9 cellular contexts compared by ENCODE assay signal in the genomic region with DNA sequence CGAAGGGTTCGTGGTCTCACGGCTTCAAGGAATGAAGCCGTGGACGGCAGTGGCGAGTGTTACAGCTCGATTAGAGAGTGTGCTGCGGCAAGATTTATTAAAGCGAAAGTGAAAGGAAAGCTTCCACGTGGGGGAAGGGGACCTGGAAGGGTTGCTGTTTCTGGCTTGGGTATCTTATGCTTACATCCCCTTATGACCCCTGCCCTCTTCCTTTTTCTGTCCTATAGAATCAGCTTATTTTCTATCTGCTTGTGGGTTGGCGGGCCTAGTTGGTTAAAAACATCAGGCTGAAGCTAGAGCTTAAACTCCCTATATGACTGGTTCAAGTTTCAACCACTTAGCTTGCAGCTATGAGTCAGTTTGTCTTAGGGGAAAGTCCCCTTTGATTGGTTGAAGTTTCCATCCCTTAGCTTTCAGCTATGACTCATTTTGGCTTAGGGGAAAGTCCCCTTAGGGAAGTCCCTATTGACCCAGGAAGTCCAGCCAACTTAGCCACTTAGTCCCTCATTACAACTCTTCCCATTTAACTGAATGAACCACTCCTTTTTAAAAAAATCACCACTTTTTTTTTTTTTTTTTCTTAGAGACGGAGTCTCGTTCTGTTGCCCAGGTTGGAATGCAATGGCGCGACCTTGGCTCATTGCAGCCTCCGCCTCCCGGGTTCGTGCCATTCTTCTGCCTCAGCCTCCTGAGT.
DNase-seq lines count a peak whose midpoint lies in the region; ATAC-seq and TF ChIP-seq lines count a peak whose summit lies in the region.
"Had no signal": no experiment of that assay in that cellular context is flagged by ENCODE, and none has a peak within 500 bp of the region (broad histone marks: within the 10 kb centered on the region; RNA-seq: fewer than 3 reads in every experiment).

No MANE protein-coding gene starts in this region.

- H3K4me3 Mint-ChIP-seq in immature natural killer cell: peak overlapping the region; percentile 60 to 99 (median 67)

- peak; percentile 83 for ATAC-seq in GM21360 (IDR thresholded peaks at IDR 0.05; ENCODE audit: unreplicated experiment)
- ATAC-seq in HG03558 (IDR thresholded peaks at IDR 0.05; ENCODE audit: extremely low read depth, unreplicated experiment): peak; percentile 75

- H3K27ac ChIP-seq in tibial artery: no peak overlapping the region

- H3K4me1 ChIP-seq in tibial artery: no peaks in the 10 kb centered on the region

- H3K9me3 ChIP-seq in tibial artery: no peaks in the 10 kb centered on the region

- no peaks in the 10 kb centered on the region for H3K36me3 ChIP-seq in tibial artery

- peak overlapping the region; percentile 32 to 99 (median 80) for H3K27ac Mint-ChIP-seq in immature natural killer cell

- intact Hi-C loops in tibial artery (cut with DNase I; ENCODE audit: low total_unique reads): no loop called here

- TF ChIP-seq CTCF in tibial artery (IDR thresholded peaks at IDR 0.05): no peak

- peaks cover 9 to 11% of the 10 kb centered on the region in 2 donors for H3K4me1 Mint-ChIP-seq in immature natural killer cell

- peaks cover 0 to 2% (median 1%) of the 10 kb centered on the region in 3 donors for H3K27me3 Mint-ChIP-seq in immature natural killer cell (ENCODE audit: low read depth in 3 of 3)

- peaks cover 0 to 15% (median 4%) of the 10 kb centered on the region in 3 donors for H3K36me3 Mint-ChIP-seq in immature natural killer cell

- peaks cover 0 to 19% (median 7%) of the 10 kb centered on the region in 6 donors for H3K9me3 Mint-ChIP-seq in immature natural killer cell

- DNase-seq in DMS53 (lab: John Stamatoyannopoulos, UW) (peak; percentile 76), immature natural killer cell (peak; percentile 14 to 79 (median 35)), tibial artery (no peak), NCI-H2107 (lab: John Stamatoyannopoulos, UW) (no peak), AG08396 (ENCODE audit: low spot score) (no peak)
- peak; percentile 43 for DNase-seq in activated CD4-positive, alpha-beta T cell treated with anti-CD3 and anti-CD28 coated beads for 48 hours

- H3K4me3 ChIP-seq in tibial artery: peak overlapping the region; percentile 2 to 4
- H3K4me3 ChIP-seq: lung had no signal

- no peaks in the 10 kb centered on the region for H3K27me3 ChIP-seq in tibial artery

Comparison
In these comparisons a context has a peak if more than half of its experiments do, and no peak if none do; other contexts are left out.
1. DNase-seq: peak in DMS53 (single experiment), activated CD4-positive, alpha-beta T cell treated with anti-CD3 and anti-CD28 coated beads for 48 hours (single experiment) and immature natural killer cell (3 of 3); none in tibial artery (0 of 2), NCI-H2107 (single experiment) and AG08396 (single experiment).